In genomic region chr20:46566125-46566524, GRCh38 we compare ENCODE assay signal across 32 cellular contexts. TPM values are rescaled to one million over a fixed set of nuclear protein-coding genes. Genes with fewer than 3 reads are reported as not detected.
"Had no signal": no experiment of that assay in that cellular context is flagged by ENCODE, and none has a peak within 500 bp of the region (broad histone marks: within the 10 kb centered on the region; RNA-seq: fewer than 3 reads in every experiment).

No MANE protein-coding gene starts in this region.

- H3K9me3 ChIP-seq: adrenal gland, body of pancreas, colonic mucosa, gastrocnemius medialis had no signal

- ATAC-seq: activated CD4-positive, CD25-positive, alpha-beta regulatory T cell treated with anti-CD3 and anti-CD28 coated beads, Interleukin-2, amount 50 U/mL, for 24 hours; activated CD8-positive, alpha-beta T cell treated with anti-CD3 and anti-CD28 coated beads for 36 hours; activated naive CD8-positive, alpha-beta T cell treated with anti-CD3 and anti-CD28 coated beads, Interleukin-2, amount 50 U/mL, for 24 hours; activated T-cell treated with anti-CD3 and anti-CD28 coated beads, Interleukin-2, amount 50 U/mL, for 4 hours; activated T-helper 17 cell treated with anti-CD3 and anti-CD28 coated beads, Interleukin-2, amount 50 U/mL, for 72 hours; body of pancreas; foreskin keratinocyte; gastrocnemius medialis; T-helper 17 cell had no signal

- H3K36me3 ChIP-seq: adrenal gland, colonic mucosa, gastrocnemius medialis, WERI-Rb-1 had no signal

- H3K27me3 ChIP-seq: adrenal gland, body of pancreas, colonic mucosa, gastrocnemius medialis had no signal

- H3K4me3 ChIP-seq: adrenal gland, body of pancreas, colonic mucosa, gastrocnemius medialis had no signal

- H3K27ac ChIP-seq: adrenal gland, body of pancreas, colonic mucosa, epithelial cell of prostate, foreskin keratinocyte, gastrocnemius medialis, WERI-Rb-1 had no signal

- H3K4me1 ChIP-seq: colonic mucosa, foreskin keratinocyte had no signal

- DNase-seq: activated B cell treated with CpG ODN at 0.5 μM for 24 hours; activated CD4-positive, alpha-beta T cell treated with anti-CD3 and anti-CD28 coated beads for 48 hours; activated CD4-positive, alpha-beta T cell treated with anti-CD3 and anti-CD28 coated beads, Interleukin-2, amount 50 U/mL, for 1 hour; activated CD4-positive, alpha-beta T cell treated with anti-CD3 and anti-CD28 coated beads, Interleukin-2, amount 50 U/mL, for 48 hours; activated CD8-positive, alpha-beta memory T cell treated with anti-CD3 and anti-CD28 coated beads for 24 hours; activated CD8-positive, alpha-beta T cell treated with anti-CD3 and anti-CD28 coated beads for 36 hours; activated effector memory CD4-positive, alpha-beta T cell treated with anti-CD3 and anti-CD28 coated beads, Interleukin-2, amount 50 U/mL, for 16 hours; activated naive CD4-positive, alpha-beta T cell treated with anti-CD3 and anti-CD28 coated beads for 36 hours; activated naive CD8-positive, alpha-beta T cell treated with anti-CD3 and anti-CD28 coated beads for 36 hours; activated naive CD8-positive, alpha-beta T cell treated with anti-CD3 and anti-CD28 coated beads, Interleukin-2, amount 50 U/mL, for 24 hours; activated T-cell treated with anti-CD3 and anti-CD28 coated beads, Interleukin-2, amount 50 U/mL, for 4 hours; adrenal gland; amygdala; aorta; body of pancreas; central memory CD4-positive, alpha-beta T cell; cerebellar nuclear complex; colonic mucosa; effector CD8-positive, alpha-beta T cell; foreskin keratinocyte; gastrocnemius medialis; glutamatergic neuron; T-helper 1 cell; T-helper 17 cell; T1000; WERI-Rb-1 had no signal

RNA-seq across cellular contexts. Expression of gene OCSTAMP, which starts 15.7 kb away (rescaled TPM):
- total RNA-seq: activated B cell treated with CpG ODN at 0.5 μM for 24 hours; activated CD8-positive, alpha-beta T cell treated with anti-CD3 and anti-CD28 coated beads for 36 hours; activated naive CD4-positive, alpha-beta T cell treated with anti-CD3 and anti-CD28 coated beads for 36 hours; activated naive CD8-positive, alpha-beta T cell treated with anti-CD3 and anti-CD28 coated beads for 36 hours; adrenal gland; aorta; body of pancreas; colonic mucosa; dermis microvascular lymphatic vessel endothelial cell; endothelial cell of umbilical vein; foreskin keratinocyte; gastrocnemius medialis; T-helper 17 cell had no signal
- polyA plus RNA-seq: aorta, endothelial cell of umbilical vein, esophagus, foreskin keratinocyte had no signal
